ENCODE assay signal across 6 cellular contexts in genomic region chr1:156750191-156750931, GRCh38. TPM values are rescaled to one million over a fixed set of nuclear protein-coding genes. Genes with fewer than 3 reads are reported as not detected.
DNase-seq lines count a peak whose midpoint lies in the region; ATAC-seq, FAIRE-seq and TF ChIP-seq lines count a peak whose summit lies in the region.

No MANE protein-coding gene starts in this region.

- in situ Hi-C loops in GM12878 (cut with MboI): no loop called here

- H3K9me3 ChIP-seq in GM12878 (replicated peaks; ENCODE audit: control insufficient read depth, insufficient read depth, low read length): no peaks in the 10 kb centered on the region

- POLR2A ChIA-PET in BJ (lab: Charles Lee) (interaction anchor here (0.6 kb wide), 1 partner anchor 141 kb away, joined by 3 read pairs; no protein-coding TSS in a partner anchor), GM12878 (lab: Charles Lee) (interaction anchor here (3.4 to 4.4 kb wide), 3 partner anchors 9 to 23 kb away, joined by 19 to 45 read pairs (median 28); partner anchors contain the start of genes ISG20L2, METTL25B, MRPL24 and PRCC)
- POLR2A ChIA-PET in naive thymus-derived CD8-positive, alpha-beta T cell (lab: Charles Lee): interaction anchor here (0.9 to 4.4 kb wide), 7 partner anchors 9 to 245 kb away, joined by 3 to 70 read pairs (median 6); partner anchors contain the start of genes ISG20L2, METTL25B, MRPL24 and PRCC

- TF ChIP-seq EP300 in GM12878 (IDR thresholded peaks at IDR 0.05; ENCODE audit: borderline replicate concordance in 1 of 2, control insufficient read depth in 1 of 2, low read depth in 2 of 2, low read length in 2 of 2): no peak

- peaks cover 39 to 73% (median 64%) of the 10 kb centered on the region in 4 donors for H3K4me1 Mint-ChIP-seq in naive thymus-derived CD8-positive, alpha-beta T cell

- CTCF ChIA-PET in BJ (lab: Yijun Ruan, JAX): interaction anchor here (1.0 to 1.7 kb wide), 2 partner anchors 24 to 61 kb away, joined by 3 to 7 read pairs; no protein-coding TSS in a partner anchor
- CTCF ChIA-PET in GM12878 (lab: Yijun Ruan, JAX): interaction anchor here (3.6 to 4.5 kb wide), 2 partner anchors 17 to 24 kb away, joined by 22 to 56 read pairs; partner anchors contain the start of genes METTL25B and PRCC

- peak; percentile 2 for ATAC-seq in GM12878
- no peak for ATAC-seq in naive thymus-derived CD8-positive, alpha-beta T cell
- no peak for ATAC-seq in GM18867 (IDR thresholded peaks at IDR 0.05; ENCODE audit: unreplicated experiment)

- no peaks in the 10 kb centered on the region for H3K27me3 Mint-ChIP-seq in naive thymus-derived CD8-positive, alpha-beta T cell

- SMC1A ChIA-PET in GM12878 (lab: Charles Lee; ENCODE audit: uncharacterized antibody, unreplicated experiment): interaction anchor here (0.6 to 4.5 kb wide), 3 partner anchors 16 to 23 kb away, joined by 3 to 43 read pairs (median 24); partner anchors contain the start of genes ISG20L2, METTL25B and PRCC

- TF ChIP-seq CTCF in BJ (IDR thresholded peaks at IDR 0.05; ENCODE audit: insufficient read depth, low read depth, low read length) (no peak), GM12878 (IDR thresholded peaks at IDR 0.05 in 2 of 3, conservative IDR thresholded peaks at IDR 0.05 in 1 of 3; ENCODE audit: control insufficient read depth in 2 of 3, extremely low read depth in 1 of 3, insufficient read depth in 1 of 3, low read depth in 3 of 3, low read length in 3 of 3) (no peak)

- peak overlapping the region; percentile 99 for H3K4me2 ChIP-seq in GM12878 (ENCODE audit: control insufficient read depth, insufficient read depth)

- peak overlapping the region; percentile 81 to 97 (median 92) for H3K4me3 Mint-ChIP-seq in naive thymus-derived CD8-positive, alpha-beta T cell

- peaks cover 1% of the 10 kb centered on the region; the same call in 1 of the 2 replicates for H3K36me3 ChIP-seq in BJ (ENCODE audit: control insufficient read depth, insufficient read depth, low read length)
- H3K36me3 ChIP-seq in GM12878 (ENCODE audit: control insufficient read depth in 2 of 2, insufficient read depth in 2 of 2, low read length in 1 of 2): peaks cover 5 to 8% of the 10 kb centered on the region in 2 experiments; a peak in 3 of 4 replicates

- H3K36me3 Mint-ChIP-seq in naive thymus-derived CD8-positive, alpha-beta T cell: peaks cover 0 to 7% (median 0%) of the 10 kb centered on the region in 3 donors

- peaks cover 24% of the 10 kb centered on the region for H3K4me1 ChIP-seq in GM12878 (ENCODE audit: control insufficient read depth, insufficient read depth, low read length)

- WGBS in GM12878 (ENCODE audit: insufficient coverage, insufficient replicate concordance, low lambda C conversion rate, missing lambda C conversion rate): 1% methylated on average over 16 of the region's 16 CpGs

- intact Hi-C loops in GM12878 (cut with micrococcal nuclease; ENCODE audit: unreplicated experiment): no loop called here

- peak overlapping the region; percentile 98 for H3K9ac ChIP-seq in GM12878 (ENCODE audit: control insufficient read depth, insufficient read depth, low read length)

- TF ChIP-seq RAD21 in GM12878 (IDR thresholded peaks at IDR 0.05; ENCODE audit: insufficient read depth, low read depth, low read length): no peak

- TSS peak; percentile 67 for BruUV-seq in GM12878 (replicated peaks; lab: Mats Ljungman, UMichigan)

- no peak for FAIRE-seq in GM12878 (lab: Jason Lieb, UNC)

- H3K4me3 ChIP-seq in BJ (ENCODE audit: low read depth, low read length): peak overlapping the region; percentile 79
- H3K4me3 ChIP-seq in GM12878: peak overlapping the region; percentile 99

- RAD21 ChIA-PET in GM12878 (lab: Charles Lee; ENCODE audit: unreplicated experiment): interaction anchor here (1.0 to 4.2 kb wide), 5 partner anchors 9 to 110 kb away, joined by 3 to 34 read pairs (median 5); partner anchors contain the start of genes ISG20L2, METTL25B, MRPL24 and NTRK1

- H2AFZ ChIP-seq in GM12878 (ENCODE audit: control insufficient read depth, low read depth, low read length): no peak overlapping the region; the same call in 1 of the 2 replicates

- peak overlapping the region; percentile 84 to 97 (median 94) for H3K27ac Mint-ChIP-seq in naive thymus-derived CD8-positive, alpha-beta T cell

- DNase-seq in BJ (ENCODE audit: low read depth) (no peak), NCI-H1105 (lab: John Stamatoyannopoulos, UW) (peak; percentile 46), GM12878 (ENCODE audit: low read depth, low spot score) (no peak), NCI-H1092 treated with DMSO at 0.1 percent for 48 hours (lab: John Stamatoyannopoulos, UW) (no peak)
- DNase-seq in naive thymus-derived CD8-positive, alpha-beta T cell: peak in 1 of 10 donors; percentile 21

- no peaks in the 10 kb centered on the region for H4K20me1 ChIP-seq in GM12878 (ENCODE audit: control insufficient read depth, insufficient read depth)

- H3K27me3 ChIP-seq in BJ (ENCODE audit: control insufficient read depth, insufficient read depth, low read length) (no peaks in the 10 kb centered on the region), GM12878 (replicated peaks in 1 of 2; ENCODE audit: control insufficient read depth in 2 of 2, insufficient read depth in 2 of 2, low read length in 1 of 2) (no peaks in the 10 kb centered on the region)

- H3K9me3 Mint-ChIP-seq in naive thymus-derived CD8-positive, alpha-beta T cell: no peaks in the 10 kb centered on the region

- peaks cover 76% of the 10 kb centered on the region for H3K79me2 ChIP-seq in GM12878 (ENCODE audit: control insufficient read depth, insufficient read depth, low read length)

- peak overlapping the region; percentile 99 for H3K27ac ChIP-seq in GM12878 (ENCODE audit: control insufficient read depth, insufficient read depth)

- peak; percentile 47 for TF ChIP-seq POLR2A in GM12878 (IDR thresholded peaks at IDR 0.05; ENCODE audit: low read depth, low read length)

RNA-seq across cellular contexts. Expression of gene HDGF, which starts 1.1 kb away (rescaled TPM):
- polyA plus RNA-seq in BJ (2011; rRNA removed) (179 and 180 TPM in 2 replicates), GM12878 (2011; rRNA removed) (200 and 203 TPM in 2 replicates), GM12878 (2014; fragmentation: Illumina TruSeq; extraction: Trizol) (372 and 388 TPM in 2 replicates), GM12878 (2014; fragmentation: Nextera tagmentation; extraction: Ambion mirVana) (10 to 100 TPM; 28.3 to 65.9 TPM), GM12878 (2014; rRNA removed) (217 and 223 TPM in 2 replicates), GM12878 (2016; fragmentation: Nextera tagmentation; extraction: Ambion mirVana) (10 to 100 TPM; 45.1 to 81.9 TPM)
- 74.3 and 87.1 TPM in 2 replicates for polyA minus RNA-seq in BJ (2011; rRNA and poly(A)+ RNA removed)
- total RNA-seq in GM12878 (2013; cell fraction: nucleolus; rRNA removed): 39.3 and 39.8 TPM in 2 replicates
- total RNA-seq in GM12878 (2014; rRNA removed) (237 and 258 TPM in 2 replicates), GM12878 (2014; rRNA removed; fragmentation: Illumina TruSeq; extraction: Trizol) (267 and 277 TPM in 2 replicates), GM12878 (2021) (261 and 271 TPM in 2 replicates)
- 91.5 TPM for polyA plus RNA-seq in GM12878 (2011; ENCODE audit: low read depth)
- polyA plus RNA-seq in GM12878 (2011; cell fraction: cytosol; rRNA removed): 144 and 155 TPM in 2 replicates
- 134 and 144 TPM in 2 replicates for polyA plus RNA-seq in GM12878 (2011; cell fraction: nucleus; rRNA removed)
- polyA plus RNA-seq in GM12878 (2012): 118 and 127 TPM in 2 replicates
- polyA minus RNA-seq in GM12878 (2011; rRNA and poly(A)+ RNA removed): 62.2 and 108 TPM in 2 replicates
- 51.7 and 58.8 TPM in 2 replicates for polyA minus RNA-seq in GM12878 (2011; cell fraction: cytosol; rRNA and poly(A)+ RNA removed)
- polyA minus RNA-seq in GM12878 (2011; cell fraction: nucleus; rRNA and poly(A)+ RNA removed): 25.5 and 37.3 TPM in 2 replicates
- total RNA-seq in naive thymus-derived CD8-positive, alpha-beta T cell: 100 to 1,000 TPM in 1 of 2 experiments, 10 to 100 TPM in 1; 95.4 to 103 TPM
- 10 to 100 TPM; 25.0 to 50.1 (median 41.3) TPM for polyA plus RNA-seq in naive thymus-derived CD8-positive, alpha-beta T cell

RNA-seq across cellular contexts. Expression of gene MRPL24, which starts 9.5 kb away (rescaled TPM):
- 104 and 120 TPM in 2 replicates for polyA plus RNA-seq in BJ (2011; rRNA removed)
- polyA minus RNA-seq in BJ (2011; rRNA and poly(A)+ RNA removed): 20.5 and 27.5 TPM in 2 replicates
- total RNA-seq in GM12878 (2013; cell fraction: nucleolus; rRNA removed): 2.3 and 4.3 TPM in 2 replicates
- total RNA-seq in GM12878 (2014; rRNA removed): 131 and 135 TPM in 2 replicates
- total RNA-seq in GM12878 (2014; rRNA removed; fragmentation: Illumina TruSeq; extraction: Trizol): 119 and 120 TPM in 2 replicates
- 87.4 and 104 TPM in 2 replicates for total RNA-seq in GM12878 (2021)
- polyA plus RNA-seq in GM12878 (2011; ENCODE audit: low read depth): 66.1 TPM
- polyA plus RNA-seq in GM12878 (2011; rRNA removed): 84.8 and 98.9 TPM in 2 replicates
- polyA plus RNA-seq in GM12878 (2011; cell fraction: cytosol; rRNA removed): 86.3 and 90.5 TPM in 2 replicates
- polyA plus RNA-seq in GM12878 (2011; cell fraction: nucleus; rRNA removed): 51.7 and 59.4 TPM in 2 replicates
- polyA plus RNA-seq in GM12878 (2012): 73.5 and 76.5 TPM in 2 replicates
- polyA plus RNA-seq in GM12878 (2014; fragmentation: Illumina TruSeq; extraction: Trizol): 172 and 173 TPM in 2 replicates
- 100 to 1,000 TPM; 245 to 269 TPM for polyA plus RNA-seq in GM12878 (2014; fragmentation: Nextera tagmentation; extraction: Ambion mirVana)
- polyA plus RNA-seq in GM12878 (2014; rRNA removed): 154 and 180 TPM in 2 replicates
- polyA plus RNA-seq in GM12878 (2016; fragmentation: Nextera tagmentation; extraction: Ambion mirVana): 100 to 1,000 TPM; 132 to 136 TPM
- polyA minus RNA-seq in GM12878 (2011; rRNA and poly(A)+ RNA removed): 43.6 and 44.0 TPM in 2 replicates
- polyA minus RNA-seq in GM12878 (2011; cell fraction: cytosol; rRNA and poly(A)+ RNA removed): 11.8 and 22.1 TPM in 2 replicates
- 9.6 and 13.0 TPM in 2 replicates for polyA minus RNA-seq in GM12878 (2011; cell fraction: nucleus; rRNA and poly(A)+ RNA removed)
- 10 to 100 TPM; 49.7 to 56.9 TPM for total RNA-seq in naive thymus-derived CD8-positive, alpha-beta T cell
- polyA plus RNA-seq in naive thymus-derived CD8-positive, alpha-beta T cell: 100 to 1,000 TPM in 2 of 3 donors, 10 to 100 TPM in 1; 98.6 to 109 (median 103) TPM

RNA-seq across cellular contexts. Expression of gene PRCC, which starts 17.0 kb away (rescaled TPM):
- 60.3 and 93.6 TPM in 2 replicates for polyA plus RNA-seq in BJ (2011; rRNA removed)
- 62.6 and 103 TPM in 2 replicates for polyA minus RNA-seq in BJ (2011; rRNA and poly(A)+ RNA removed)
- 41.6 and 44.9 TPM in 2 replicates for total RNA-seq in GM12878 (2013; cell fraction: nucleolus; rRNA removed)
- 79.6 and 92.2 TPM in 2 replicates for total RNA-seq in GM12878 (2014; rRNA removed)
- 34.0 and 36.0 TPM in 2 replicates for total RNA-seq in GM12878 (2014; rRNA removed; fragmentation: Illumina TruSeq; extraction: Trizol)
- 78.3 and 87.5 TPM in 2 replicates for total RNA-seq in GM12878 (2021)
- 47.3 TPM for polyA plus RNA-seq in GM12878 (2011; ENCODE audit: low read depth)
- 29.2 and 52.8 TPM in 2 replicates for polyA plus RNA-seq in GM12878 (2011; rRNA removed)
- 88.4 and 93.1 TPM in 2 replicates for polyA plus RNA-seq in GM12878 (2011; cell fraction: cytosol; rRNA removed)
- 48.7 and 57.5 TPM in 2 replicates for polyA plus RNA-seq in GM12878 (2011; cell fraction: nucleus; rRNA removed)
- polyA plus RNA-seq in GM12878 (2012): 53.5 and 59.4 TPM in 2 replicates
- 121 and 132 TPM in 2 replicates for polyA plus RNA-seq in GM12878 (2014; fragmentation: Illumina TruSeq; extraction: Trizol)
- 10 to 100 TPM; 23.8 to 30.1 TPM for polyA plus RNA-seq in GM12878 (2014; fragmentation: Nextera tagmentation; extraction: Ambion mirVana)
- 52.6 and 56.6 TPM in 2 replicates for polyA plus RNA-seq in GM12878 (2014; rRNA removed)
- polyA plus RNA-seq in GM12878 (2016; fragmentation: Nextera tagmentation; extraction: Ambion mirVana): 10 to 100 TPM; 73.5 to 77.2 TPM
- 60.8 and 108 TPM in 2 replicates for polyA minus RNA-seq in GM12878 (2011; rRNA and poly(A)+ RNA removed)
- polyA minus RNA-seq in GM12878 (2011; cell fraction: cytosol; rRNA and poly(A)+ RNA removed): 32.9 and 54.4 TPM in 2 replicates
- 18.6 and 34.4 TPM in 2 replicates for polyA minus RNA-seq in GM12878 (2011; cell fraction: nucleus; rRNA and poly(A)+ RNA removed)
- 10 to 100 TPM; 59.5 to 64.0 TPM for total RNA-seq in naive thymus-derived CD8-positive, alpha-beta T cell
- polyA plus RNA-seq in naive thymus-derived CD8-positive, alpha-beta T cell: 10 to 100 TPM; 22.9 to 55.7 (median 39.9) TPM

RNA-seq across cellular contexts. Expression of gene ISG20L2, which starts 21.8 kb away (rescaled TPM):
- polyA plus RNA-seq in BJ (2011; rRNA removed): 30.6 and 36.6 TPM in 2 replicates
- 13.3 and 22.1 TPM in 2 replicates for polyA minus RNA-seq in BJ (2011; rRNA and poly(A)+ RNA removed)
- 36.3 and 40.0 TPM in 2 replicates for total RNA-seq in GM12878 (2013; cell fraction: nucleolus; rRNA removed)
- 42.1 and 44.8 TPM in 2 replicates for total RNA-seq in GM12878 (2014; rRNA removed)
- 49.2 and 55.7 TPM in 2 replicates for total RNA-seq in GM12878 (2014; rRNA removed; fragmentation: Illumina TruSeq; extraction: Trizol)
- total RNA-seq in GM12878 (2021): 40.0 and 48.3 TPM in 2 replicates
- polyA plus RNA-seq in GM12878 (2011; ENCODE audit: low read depth): 17.6 TPM
- 43.9 and 55.3 TPM in 2 replicates for polyA plus RNA-seq in GM12878 (2011; rRNA removed)
- 51.6 and 54.0 TPM in 2 replicates for polyA plus RNA-seq in GM12878 (2011; cell fraction: cytosol; rRNA removed)
- 18.7 and 24.4 TPM in 2 replicates for polyA plus RNA-seq in GM12878 (2011; cell fraction: nucleus; rRNA removed)
- polyA plus RNA-seq in GM12878 (2012): 26.9 and 27.9 TPM in 2 replicates
- 111 and 112 TPM in 2 replicates for polyA plus RNA-seq in GM12878 (2014; fragmentation: Illumina TruSeq; extraction: Trizol)
- polyA plus RNA-seq in GM12878 (2014; fragmentation: Nextera tagmentation; extraction: Ambion mirVana): 10 to 100 TPM; 16.4 to 26.1 TPM
- 49.2 and 56.2 TPM in 2 replicates for polyA plus RNA-seq in GM12878 (2014; rRNA removed)
- 10 to 100 TPM; 45.5 to 47.7 TPM for polyA plus RNA-seq in GM12878 (2016; fragmentation: Nextera tagmentation; extraction: Ambion mirVana)
- polyA minus RNA-seq in GM12878 (2011; rRNA and poly(A)+ RNA removed): 48.7 and 57.9 TPM in 2 replicates
- 14.0 and 14.8 TPM in 2 replicates for polyA minus RNA-seq in GM12878 (2011; cell fraction: cytosol; rRNA and poly(A)+ RNA removed)
- 29.0 and 51.5 TPM in 2 replicates for polyA minus RNA-seq in GM12878 (2011; cell fraction: nucleus; rRNA and poly(A)+ RNA removed)
- total RNA-seq in naive thymus-derived CD8-positive, alpha-beta T cell: 10 to 100 TPM; 45.0 to 50.3 TPM
- polyA plus RNA-seq in naive thymus-derived CD8-positive, alpha-beta T cell: 10 to 100 TPM; 20.0 to 23.4 (median 20.7) TPM

RNA-seq across cellular contexts. Expression of gene METTL25B, which starts 22.1 kb away (rescaled TPM):
- polyA plus RNA-seq in BJ (2011; rRNA removed) (9.5 and 14.6 TPM in 2 replicates), GM12878 (2011; rRNA removed) (10.3 and 15.2 TPM in 2 replicates), GM12878 (2014; fragmentation: Illumina TruSeq; extraction: Trizol) (11.8 and 14.4 TPM in 2 replicates), GM12878 (2014; fragmentation: Nextera tagmentation; extraction: Ambion mirVana) (1 to 10 TPM; 5.9 to 8.6 TPM), GM12878 (2014; rRNA removed) (23.5 and 25.7 TPM in 2 replicates), GM12878 (2016; fragmentation: Nextera tagmentation; extraction: Ambion mirVana) (10 to 100 TPM; 11.7 to 12.2 TPM)
- polyA minus RNA-seq in BJ (2011; rRNA and poly(A)+ RNA removed): 8.6 and 11.3 TPM in 2 replicates
- 26.5 and 31.8 TPM in 2 replicates for total RNA-seq in GM12878 (2013; cell fraction: nucleolus; rRNA removed)
- total RNA-seq in GM12878 (2014; rRNA removed) (19.8 and 22.0 TPM in 2 replicates), GM12878 (2014; rRNA removed; fragmentation: Illumina TruSeq; extraction: Trizol) (12.7 and 13.6 TPM in 2 replicates), GM12878 (2021) (22.2 and 25.2 TPM in 2 replicates)
- 12.3 TPM for polyA plus RNA-seq in GM12878 (2011; ENCODE audit: low read depth)
- polyA plus RNA-seq in GM12878 (2011; cell fraction: cytosol; rRNA removed): 18.7 and 22.6 TPM in 2 replicates
- 39.4 and 44.7 TPM in 2 replicates for polyA plus RNA-seq in GM12878 (2011; cell fraction: nucleus; rRNA removed)
- polyA plus RNA-seq in GM12878 (2012): 19.4 and 23.9 TPM in 2 replicates
- polyA minus RNA-seq in GM12878 (2011; rRNA and poly(A)+ RNA removed): 10.2 and 16.9 TPM in 2 replicates
- polyA minus RNA-seq in GM12878 (2011; cell fraction: cytosol; rRNA and poly(A)+ RNA removed): 4.0 and 6.3 TPM in 2 replicates
- 11.7 and 16.2 TPM in 2 replicates for polyA minus RNA-seq in GM12878 (2011; cell fraction: nucleus; rRNA and poly(A)+ RNA removed)
- 10 to 100 TPM; 33.6 to 39.3 TPM for total RNA-seq in naive thymus-derived CD8-positive, alpha-beta T cell
- polyA plus RNA-seq in naive thymus-derived CD8-positive, alpha-beta T cell: 1 to 10 TPM; 2.3 to 6.7 (median 5.6) TPM
